In the genomic region with DNA sequence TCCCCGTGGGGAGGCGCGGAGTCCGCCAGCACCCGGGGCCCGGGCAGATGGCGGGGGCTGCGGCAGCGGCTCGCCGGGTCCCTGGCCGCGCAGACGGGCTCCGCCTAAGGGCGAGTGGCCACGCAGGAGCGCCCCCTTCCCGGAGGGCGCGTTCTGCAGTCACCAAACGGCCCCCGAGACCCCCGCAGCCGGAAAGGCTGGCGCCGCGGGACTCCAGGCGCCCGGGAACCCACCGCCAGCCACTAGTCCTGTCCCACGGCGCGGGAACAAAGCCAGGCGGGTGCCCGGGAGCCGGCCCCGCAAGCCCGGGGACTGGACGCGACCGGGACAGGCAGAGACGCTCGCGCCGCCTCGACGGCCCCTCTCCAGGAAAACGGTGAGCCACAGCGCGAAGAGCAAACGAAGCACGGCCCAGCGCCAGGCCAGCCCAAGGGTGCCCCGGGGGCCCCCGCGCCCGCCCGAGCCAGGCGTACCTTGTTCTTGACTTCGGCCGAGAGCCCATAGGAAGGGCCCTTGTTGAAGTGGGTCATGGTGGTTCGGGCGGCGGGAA, we compare ENCODE assay signal across 8 cellular contexts. TPM values are rescaled to one million over a fixed set of nuclear protein-coding genes. Genes with fewer than 3 reads are reported as not detected.
DNase-seq lines count a peak whose midpoint lies in the region; ATAC-seq and TF ChIP-seq lines count a peak whose summit lies in the region.

No MANE protein-coding gene starts in this region.

- DNase-seq in GM03348 (ENCODE audit: low spot score), result peak; percentile 79
- DNase-seq in HFFc6, result peak; percentile 30
- DNase-seq in NCI-H2227 treated with DMSO at 0.1 percent for 48 hours (lab: John Stamatoyannopoulos, UW), result peak; percentile 53
- DNase-seq in ascending aorta (ENCODE audit: low spot score in 2 of 2), result peak in 1 of 2 donors; percentile 76
- peak; percentile 81 for DNase-seq in hepatocyte (ENCODE audit: low spot score)
- DNase-seq in psoas muscle, result peak; percentile 60 to 69
- DNase-seq in DMS114 treated with DMSO at 0.1 percent for 48 hours (lab: John Stamatoyannopoulos, UW; ENCODE audit: unreplicated experiment), result no peak

- peak overlapping the region; percentile 87 for H3K4me2 ChIP-seq in hepatocyte

- ATAC-seq in psoas muscle, result peak; percentile 43 to 66 (median 48)

- H3K4me1 ChIP-seq in ascending aorta, result peaks cover 9 to 41% of the 10 kb centered on the region in 2 donors
- H3K4me1 ChIP-seq in hepatocyte (ENCODE audit: insufficient read depth), result peaks cover 38% of the 10 kb centered on the region
- peaks cover 5% of the 10 kb centered on the region for H3K4me1 ChIP-seq in psoas muscle

- H3K27ac ChIP-seq in 22Rv1 (peak overlapping the region; percentile 72), ascending aorta (peak overlapping the region; percentile 99 to 100), hepatocyte (peak overlapping the region; percentile 100), psoas muscle (peak overlapping the region; percentile 80)

- H2AFZ ChIP-seq in hepatocyte, result peak overlapping the region; percentile 57

- H3K4me1 Mint-ChIP-seq in HFFc6 (ENCODE audit: low read depth), result peaks cover 47% of the 10 kb centered on the region

- H3K36me3 ChIP-seq in ascending aorta (no peaks in the 10 kb centered on the region), hepatocyte (replicated peaks; ENCODE audit: insufficient read depth, low read depth) (no peaks in the 10 kb centered on the region), psoas muscle (ENCODE audit: insufficient read depth in 1 of 2, low read depth in 1 of 2) (no peaks in the 10 kb centered on the region)

- H3K9me2 ChIP-seq in hepatocyte (replicated peaks; ENCODE audit: insufficient read depth), result no peaks in the 10 kb centered on the region

- H3K27ac Mint-ChIP-seq in HFFc6, result peak overlapping the region; percentile 92

- H3K27me3 ChIP-seq in ascending aorta (no peaks in the 10 kb centered on the region), hepatocyte (no peaks in the 10 kb centered on the region), psoas muscle (ENCODE audit: insufficient read depth in 3 of 3, low read length in 2 of 3) (peaks cover 0 to 67% (median 21%) of the 10 kb centered on the region in 3 donors)

- H3K9me3 ChIP-seq in ascending aorta (no peaks in the 10 kb centered on the region), hepatocyte (ENCODE audit: low read depth) (no peaks in the 10 kb centered on the region), psoas muscle (no peaks in the 10 kb centered on the region)

- H3K27me3 Mint-ChIP-seq in HFFc6 (ENCODE audit: insufficient read depth), result no peaks in the 10 kb centered on the region; the same call in 1 of the 2 replicates

- no peaks in the 10 kb centered on the region for H3K9me3 Mint-ChIP-seq in HFFc6

- H3K4me3 ChIP-seq in ascending aorta (peak overlapping the region; percentile 91 to 98), hepatocyte (peak overlapping the region; percentile 71), psoas muscle (peak overlapping the region; percentile 71)

- peak; percentile 67 for TF ChIP-seq CTCF in 22Rv1 (IDR thresholded peaks at IDR 0.05)
- TF ChIP-seq CTCF in HFFc6 (IDR thresholded peaks at IDR 0.05), result peak; percentile 78
- peak; percentile 46 to 55 (median 51) for TF ChIP-seq CTCF in ascending aorta (IDR thresholded peaks at IDR 0.05)
- peak; percentile 40 for TF ChIP-seq CTCF in hepatocyte (IDR thresholded peaks at IDR 0.05; ENCODE audit: poor library complexity)
- TF ChIP-seq CTCF in psoas muscle (IDR thresholded peaks at IDR 0.05), result peak; percentile 4

- peaks cover 38% of the 10 kb centered on the region for H3K36me3 Mint-ChIP-seq in HFFc6 (ENCODE audit: low read depth)

- intact Hi-C loops in ascending aorta (cut with DNase I), result loop anchor here (1.0 to 5.0 kb wide), 5 partner anchors 44 to 386 kb away; a partner anchor contains a TSS
- intact Hi-C loops in psoas muscle (cut with DNase I), result loop anchor here in 1 of 2 donors (2.0 to 5.0 kb wide), 3 partner anchors 46 to 116 kb away; no protein-coding TSS in a partner anchor

- peaks cover 40% of the 10 kb centered on the region for H4K20me1 ChIP-seq in hepatocyte (ENCODE audit: insufficient read depth, poor library complexity, severe bottlenecking)

- H3K4me3 Mint-ChIP-seq in HFFc6, result peak overlapping the region; percentile 98

- H3K79me2 ChIP-seq in hepatocyte, result peaks cover 88% of the 10 kb centered on the region

- WGBS in hepatocyte (ENCODE audit: low lambda C conversion rate, missing lambda C conversion rate), result 1% methylated on average over 38 of the region's 65 CpGs
- WGBS in psoas muscle, 3 donors, result 0 to 1% (median 0%) methylated on average over 48 to 65 of the region's 65 CpGs

RNA-seq across cellular contexts. Expression of a gene that starts 0.5 kb away (rescaled TPM):
- total RNA-seq in HFFc6 (2021; fragmentation: NEBNext Ultra II Directional; extraction: Animal tissue kit (Norgen Biotek cat#: 25700)), result 100 to 1,000 TPM; 210 to 253 (median 232) TPM
- total RNA-seq in ascending aorta (362 TPM), hepatocyte (255 and 256 TPM in 2 replicates), psoas muscle (10 to 100 TPM; 14.7 to 46.2 (median 34.0) TPM)
- polyA plus RNA-seq in hepatocyte (416 and 420 TPM in 2 replicates), psoas muscle (10 to 100 TPM; 12.4 to 19.2 (median 13.6) TPM)

Comparison
In these comparisons a context has a peak if more than half of its experiments do, and no peak if none do; other contexts are left out.
1. CTCF ChIP-seq: peak in every context shown above with its lines; median percentile 78 in HFFc6; 67 in 22Rv1; 51 in ascending aorta; 40 in hepatocyte; 4 in psoas muscle.